ENCODE assay signal across 20 cellular contexts in genomic region chr7:14892961-14893360, GRCh38. TPM values are rescaled to one million over a fixed set of nuclear protein-coding genes. Genes with fewer than 3 reads are reported as not detected.
"Had no signal": no experiment of that assay in that cellular context is flagged by ENCODE, and none has a peak within 500 bp of the region (broad histone marks: within the 10 kb centered on the region; RNA-seq: fewer than 3 reads in every experiment).

No MANE protein-coding gene starts in this region.

- H3K4me1 Mint-ChIP-seq: activated CD4-positive, alpha-beta T cell treated with anti-CD3 and anti-CD28 coated beads for 36 hours; endodermal cell; memory B cell; T-helper 17 cell had no signal

- H3K27me3 Mint-ChIP-seq: activated CD4-positive, alpha-beta memory T cell treated with anti-CD3 and anti-CD28 coated beads for 36 hours; activated CD4-positive, alpha-beta T cell treated with anti-CD3 and anti-CD28 coated beads for 36 hours; activated naive CD8-positive, alpha-beta T cell; memory B cell; T-helper 17 cell had no signal

- H3K27me3 ChIP-seq: heart right ventricle, suprapubic skin, transverse colon, vagina had no signal

- FAIRE-seq: colon had no signal

- H3K4me3 Mint-ChIP-seq: activated CD4-positive, alpha-beta memory T cell treated with anti-CD3 and anti-CD28 coated beads for 36 hours; activated CD4-positive, alpha-beta T cell treated with anti-CD3 and anti-CD28 coated beads for 36 hours; activated naive CD8-positive, alpha-beta T cell; endodermal cell; memory B cell; T-helper 17 cell had no signal

- DNase-seq: activated CD4-positive, alpha-beta memory T cell treated with anti-CD3 and anti-CD28 coated beads for 36 hours; activated CD4-positive, alpha-beta T cell treated with anti-CD3 and anti-CD28 coated beads for 36 hours; activated T-cell treated with anti-CD3 and anti-CD28 coated beads for 4 hours; central memory CD4-positive, alpha-beta T cell; endodermal cell; heart right ventricle; left ventricle myocardium superior; occipital lobe; stimulated activated CD4-positive, alpha-beta T cell treated with anti-CD3 and anti-CD28 coated beads, Interleukin-12 subunit alpha, Interleukin-12 subunit beta, amount 100 ng/mL, for 4 hours; stimulated activated CD4-positive, alpha-beta T cell treated with anti-CD3 and anti-CD28 coated beads, Interleukin-2, amount 100 ng/mL, for 24 hours; stimulated activated naive CD4-positive, alpha-beta T cell treated with Interleukin-2 at 50 U/mL for 16 hours; T-helper 17 cell; transverse colon had no signal

- H3K27ac ChIP-seq: heart right ventricle, suprapubic skin, transverse colon, vagina had no signal

- H3K36me3 ChIP-seq: heart right ventricle, suprapubic skin, transverse colon, vagina had no signal

- H3K4me1 ChIP-seq: suprapubic skin, vagina had no signal

- H3K9me3 Mint-ChIP-seq: activated CD4-positive, alpha-beta memory T cell treated with anti-CD3 and anti-CD28 coated beads for 36 hours; endodermal cell had no signal

- H3K36me3 Mint-ChIP-seq: activated CD4-positive, alpha-beta memory T cell treated with anti-CD3 and anti-CD28 coated beads for 36 hours; activated naive CD8-positive, alpha-beta T cell; memory B cell had no signal

- H3K9me3 ChIP-seq: heart right ventricle, suprapubic skin, transverse colon, vagina had no signal

- H3K4me3 ChIP-seq: heart right ventricle, suprapubic skin, transverse colon, vagina had no signal

- ATAC-seq: activated CD4-positive, alpha-beta T cell treated with anti-CD3 and anti-CD28 coated beads for 36 hours; heart right ventricle; left ventricle myocardium superior; T-helper 17 cell had no signal

- H3K27ac Mint-ChIP-seq: activated CD4-positive, alpha-beta memory T cell treated with anti-CD3 and anti-CD28 coated beads for 36 hours; activated CD4-positive, alpha-beta T cell treated with anti-CD3 and anti-CD28 coated beads for 36 hours; activated naive CD8-positive, alpha-beta T cell; endodermal cell; memory B cell; T-helper 17 cell had no signal

RNA-seq across cellular contexts. Expression of gene DGKB, which starts 9.6 kb away (rescaled TPM):
- total RNA-seq: activated CD4-positive, alpha-beta memory T cell treated with anti-CD3 and anti-CD28 coated beads for 36 hours; activated CD4-positive, alpha-beta T cell treated with anti-CD3 and anti-CD28 coated beads for 36 hours; kidney epithelial cell; mononuclear cell; T-helper 17 cell had no signal
